ENCODE assay signal across 1 cellular context in genomic region chr11:67054851-67055523, GRCh38.
A peak's percentile ranks its signal among the peaks of the same experiment; 100 is the strongest.
TF ChIP-seq lines count a peak whose summit lies in the region.

No MANE protein-coding gene starts in this region.

TF ChIP-seq in HepG2, 621 proteins besides CTCF, POLR2A, EP300 and RAD21 (continued from another document and continues in another):
- TF ChIP-seq ZNF777 (CRISPR knock-in tag; IDR thresholded peaks at IDR 0.05) (peak; percentile 28; the same call in 1 of the 2 replicates), ZNF430 (CRISPR knock-in tag; IDR thresholded peaks at IDR 0.05) (peak; percentile 33; the same call in 1 of the 2 replicates), ZNF563 (CRISPR knock-in tag; IDR thresholded peaks at IDR 0.05) (no peak), SOX6 (IDR thresholded peaks at IDR 0.05) (no peak), SOX6 (CRISPR knock-in tag; IDR thresholded peaks at IDR 0.05) (peak; percentile 65), USF2 (IDR thresholded peaks at IDR 0.05; ENCODE audit: low read depth, low read length) (peak; percentile 55; the same call in 1 of the 2 replicates), USF2 (CRISPR knock-in tag; IDR thresholded peaks at IDR 0.05; ENCODE audit: borderline replicate concordance) (peak; percentile 24; the same call in 1 of the 2 replicates), ZKSCAN8 (CRISPR knock-in tag; IDR thresholded peaks at IDR 0.05; ENCODE audit: borderline replicate concordance) (peak; percentile 24; the same call in 1 of the 2 replicates), ADNP (CRISPR knock-in tag; IDR thresholded peaks at IDR 0.05) (peak; percentile 85; the same call in 1 of the 2 replicates), FUBP1 (CRISPR knock-in tag; IDR thresholded peaks at IDR 0.05; ENCODE audit: borderline replicate concordance) (no peak), HOMEZ (CRISPR knock-in tag; IDR thresholded peaks at IDR 0.05; ENCODE audit: low read depth) (0 out of 2 replicates have a peak, but pooled peaks have one; percentile 56), SATB2 (CRISPR knock-in tag; IDR thresholded peaks at IDR 0.05) (peak; percentile 70; the same call in 1 of the 2 replicates), ZNF878 (CRISPR knock-in tag; IDR thresholded peaks at IDR 0.05) (no peak), PRDM10 (CRISPR knock-in tag; IDR thresholded peaks at IDR 0.05; ENCODE audit: low read depth) (0 out of 2 replicates have a peak, but pooled peaks have one; percentile 47), JUN (CRISPR knock-in tag; IDR thresholded peaks at IDR 0.05) (0 out of 2 replicates have a peak, but pooled peaks have one; percentile 24), EHMT2 (IDR thresholded peaks at IDR 0.05; ENCODE audit: borderline replicate concordance, low read depth, low read length) (no peak), CREM (IDR thresholded peaks at IDR 0.05) (peak; percentile 39; the same call in 1 of the 2 replicates), CREM (CRISPR knock-in tag; IDR thresholded peaks at IDR 0.05) (no peak), GATAD2A (CRISPR knock-in tag; IDR thresholded peaks at IDR 0.05) (peak; percentile 55), DZIP1 (CRISPR knock-in tag; IDR thresholded peaks at IDR 0.05) (no peak), KDM4B (CRISPR knock-in tag; IDR thresholded peaks at IDR 0.05) (no peak), HBP1 (CRISPR knock-in tag; IDR thresholded peaks at IDR 0.05; ENCODE audit: low read depth) (no peak), HNRNPUL1 (IDR thresholded peaks at IDR 0.05; ENCODE audit: low read depth, low read length) (no peak), THAP8 (CRISPR knock-in tag; IDR thresholded peaks at IDR 0.05; ENCODE audit: borderline replicate concordance) (no peak), ATF4 (CRISPR knock-in tag; IDR thresholded peaks at IDR 0.05) (peak in 1 of 2 experiments; percentile 78; a peak in 2 of 4 replicates), MXD3 (CRISPR knock-in tag; IDR thresholded peaks at IDR 0.05) (0 out of 2 replicates have a peak, but pooled peaks have one; percentile 19), POLR2G (IDR thresholded peaks at IDR 0.05; ENCODE audit: low read depth, low read length) (no peak), ZNF609 (CRISPR knock-in tag; IDR thresholded peaks at IDR 0.05; ENCODE audit: borderline replicate concordance) (peak; percentile 48; the same call in 1 of the 2 replicates), THRA (CRISPR knock-in tag; IDR thresholded peaks at IDR 0.05; ENCODE audit: borderline replicate concordance) (0 out of 2 replicates have a peak, but pooled peaks have one; percentile 46), MXI1 (IDR thresholded peaks at IDR 0.05; ENCODE audit: borderline replicate concordance, low read depth, low read length) (peak; percentile 96; the same call in 2 of the 3 replicates), TRIM24 (CRISPR knock-in tag; IDR thresholded peaks at IDR 0.05) (no peak)
